ENCODE assay signal across 1 cellular context in genomic region chr7:220151-220841, GRCh38.
A peak's percentile ranks its signal among the peaks of the same experiment; 100 is the strongest.
TF ChIP-seq lines count a peak whose summit lies in the region.

No MANE protein-coding gene starts in this region.

TF ChIP-seq in HepG2, 621 proteins besides CTCF, POLR2A, EP300 and RAD21 (continued from another document and continues in another):
- TF ChIP-seq RBM39 (IDR thresholded peaks at IDR 0.05; ENCODE audit: low read depth, low read length, poor library complexity, severe bottlenecking) = peak; percentile 73
- TF ChIP-seq HNF1A (IDR thresholded peaks at IDR 0.05; ENCODE audit: low read depth) = no peak
- TF ChIP-seq HNF1A (CRISPR knock-in tag; IDR thresholded peaks at IDR 0.05; ENCODE audit: borderline replicate concordance) = 0 out of 2 replicates have a peak, but pooled peaks have one; percentile 7
- no peak for TF ChIP-seq NFE2 (CRISPR knock-in tag; IDR thresholded peaks at IDR 0.05)
- TF ChIP-seq ZNF770 (CRISPR knock-in tag; IDR thresholded peaks at IDR 0.05) = no peak
- TF ChIP-seq THAP11 (CRISPR knock-in tag; IDR thresholded peaks at IDR 0.05) = 0 out of 2 replicates have a peak, but pooled peaks have one; percentile 4
- no peak for TF ChIP-seq NONO (IDR thresholded peaks at IDR 0.05)
- 0 out of 2 replicates have a peak, but pooled peaks have one; percentile 20 for TF ChIP-seq NONO (CRISPR knock-in tag; conservative IDR thresholded peaks at IDR 0.05)
- TF ChIP-seq ZNF639 (CRISPR knock-in tag; conservative IDR thresholded peaks at IDR 0.05) = 0 out of 2 replicates have a peak, but pooled peaks have one; percentile 7
- TF ChIP-seq MYC (CRISPR knock-in tag; IDR thresholded peaks at IDR 0.05; ENCODE audit: borderline replicate concordance) = peak; percentile 81
- TF ChIP-seq MATR3 (CRISPR knock-in tag; IDR thresholded peaks at IDR 0.05) = no peak
- TF ChIP-seq TBX2 (CRISPR knock-in tag; IDR thresholded peaks at IDR 0.05; ENCODE audit: borderline replicate concordance) = peak; percentile 45; the same call in 1 of the 2 replicates
- TF ChIP-seq ZBTB44 (CRISPR knock-in tag; IDR thresholded peaks at IDR 0.05) = 0 out of 2 replicates have a peak, but pooled peaks have one; percentile 52
- TF ChIP-seq GABPB1 (CRISPR knock-in tag; IDR thresholded peaks at IDR 0.05) = peak; percentile 61
- 0 out of 2 replicates have a peak, but pooled peaks have one; percentile 12 for TF ChIP-seq ZNF335 (CRISPR knock-in tag; IDR thresholded peaks at IDR 0.05)
- no peak for TF ChIP-seq AHR (CRISPR knock-in tag; IDR thresholded peaks at IDR 0.05)
- no peak for TF ChIP-seq ZNF317 (CRISPR knock-in tag; IDR thresholded peaks at IDR 0.05)
- TF ChIP-seq AFF4 (CRISPR knock-in tag; IDR thresholded peaks at IDR 0.05) = no peak
- 0 out of 2 replicates have a peak, but pooled peaks have one; percentile 12 for TF ChIP-seq MYPOP (CRISPR knock-in tag; IDR thresholded peaks at IDR 0.05)
- peak; percentile 9; the same call in 1 of the 2 replicates for TF ChIP-seq RXRA (CRISPR knock-in tag; IDR thresholded peaks at IDR 0.05)
- TF ChIP-seq IRF9 (CRISPR knock-in tag; IDR thresholded peaks at IDR 0.05; ENCODE audit: borderline replicate concordance) = no peak
- TF ChIP-seq ZNF556 (CRISPR knock-in tag; IDR thresholded peaks at IDR 0.05; ENCODE audit: borderline replicate concordance) = no peak
- TF ChIP-seq ZBTB38 (CRISPR knock-in tag; IDR thresholded peaks at IDR 0.05) = peak; percentile 76
- peak; percentile 86; the same call in 1 of the 2 replicates for TF ChIP-seq TFDP1 (CRISPR knock-in tag; IDR thresholded peaks at IDR 0.05; ENCODE audit: borderline replicate concordance)
- TF ChIP-seq IRX3 (CRISPR knock-in tag; IDR thresholded peaks at IDR 0.05; ENCODE audit: borderline replicate concordance, low read depth) = no peak
- TF ChIP-seq SAP130 (CRISPR knock-in tag; IDR thresholded peaks at IDR 0.05; ENCODE audit: low read depth) = 0 out of 2 replicates have a peak, but pooled peaks have one; percentile 38
- TF ChIP-seq ZNF788 (CRISPR knock-in tag; IDR thresholded peaks at IDR 0.05; ENCODE audit: borderline replicate concordance) = 0 out of 2 replicates have a peak, but pooled peaks have one; percentile 1
- no peak for TF ChIP-seq ZNF678 (CRISPR knock-in tag; IDR thresholded peaks at IDR 0.05)
- TF ChIP-seq TGIF2 (CRISPR knock-in tag; IDR thresholded peaks at IDR 0.05) = 0 out of 2 replicates have a peak, but pooled peaks have one; percentile 27
- TF ChIP-seq DR1 (CRISPR knock-in tag; IDR thresholded peaks at IDR 0.05) = no peak
- TF ChIP-seq MXI1 (IDR thresholded peaks at IDR 0.05; ENCODE audit: borderline replicate concordance, low read depth, low read length) = 0 out of 3 replicates have a peak, but pooled peaks have one; percentile 29
- TF ChIP-seq, protein P1, sequence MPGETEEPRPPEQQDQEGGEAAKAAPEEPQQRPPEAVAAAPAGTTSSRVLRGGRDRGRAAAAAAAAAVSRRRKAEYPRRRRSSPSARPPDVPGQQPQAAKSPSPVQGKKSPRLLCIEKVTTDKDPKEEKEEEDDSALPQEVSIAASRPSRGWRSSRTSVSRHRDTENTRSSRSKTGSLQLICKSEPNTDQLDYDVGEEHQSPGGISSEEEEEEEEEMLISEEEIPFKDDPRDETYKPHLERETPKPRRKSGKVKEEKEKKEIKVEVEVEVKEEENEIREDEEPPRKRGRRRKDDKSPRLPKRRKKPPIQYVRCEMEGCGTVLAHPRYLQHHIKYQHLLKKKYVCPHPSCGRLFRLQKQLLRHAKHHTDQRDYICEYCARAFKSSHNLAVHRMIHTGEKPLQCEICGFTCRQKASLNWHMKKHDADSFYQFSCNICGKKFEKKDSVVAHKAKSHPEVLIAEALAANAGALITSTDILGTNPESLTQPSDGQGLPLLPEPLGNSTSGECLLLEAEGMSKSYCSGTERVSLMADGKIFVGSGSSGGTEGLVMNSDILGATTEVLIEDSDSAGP (CRISPR knock-in tag; IDR thresholded peaks at IDR 0.05; ENCODE audit: borderline replicate concordance) = peak; percentile 29; the same call in 1 of the 2 replicates
- TF ChIP-seq, protein P2, sequence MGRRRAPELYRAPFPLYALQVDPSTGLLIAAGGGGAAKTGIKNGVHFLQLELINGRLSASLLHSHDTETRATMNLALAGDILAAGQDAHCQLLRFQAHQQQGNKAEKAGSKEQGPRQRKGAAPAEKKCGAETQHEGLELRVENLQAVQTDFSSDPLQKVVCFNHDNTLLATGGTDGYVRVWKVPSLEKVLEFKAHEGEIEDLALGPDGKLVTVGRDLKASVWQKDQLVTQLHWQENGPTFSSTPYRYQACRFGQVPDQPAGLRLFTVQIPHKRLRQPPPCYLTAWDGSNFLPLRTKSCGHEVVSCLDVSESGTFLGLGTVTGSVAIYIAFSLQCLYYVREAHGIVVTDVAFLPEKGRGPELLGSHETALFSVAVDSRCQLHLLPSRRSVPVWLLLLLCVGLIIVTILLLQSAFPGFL (CRISPR knock-in tag; IDR thresholded peaks at IDR 0.05) = no peak
- TF ChIP-seq ETV6 (CRISPR knock-in tag; conservative IDR thresholded peaks at IDR 0.05) = no peak
- TF ChIP-seq, protein P3, sequence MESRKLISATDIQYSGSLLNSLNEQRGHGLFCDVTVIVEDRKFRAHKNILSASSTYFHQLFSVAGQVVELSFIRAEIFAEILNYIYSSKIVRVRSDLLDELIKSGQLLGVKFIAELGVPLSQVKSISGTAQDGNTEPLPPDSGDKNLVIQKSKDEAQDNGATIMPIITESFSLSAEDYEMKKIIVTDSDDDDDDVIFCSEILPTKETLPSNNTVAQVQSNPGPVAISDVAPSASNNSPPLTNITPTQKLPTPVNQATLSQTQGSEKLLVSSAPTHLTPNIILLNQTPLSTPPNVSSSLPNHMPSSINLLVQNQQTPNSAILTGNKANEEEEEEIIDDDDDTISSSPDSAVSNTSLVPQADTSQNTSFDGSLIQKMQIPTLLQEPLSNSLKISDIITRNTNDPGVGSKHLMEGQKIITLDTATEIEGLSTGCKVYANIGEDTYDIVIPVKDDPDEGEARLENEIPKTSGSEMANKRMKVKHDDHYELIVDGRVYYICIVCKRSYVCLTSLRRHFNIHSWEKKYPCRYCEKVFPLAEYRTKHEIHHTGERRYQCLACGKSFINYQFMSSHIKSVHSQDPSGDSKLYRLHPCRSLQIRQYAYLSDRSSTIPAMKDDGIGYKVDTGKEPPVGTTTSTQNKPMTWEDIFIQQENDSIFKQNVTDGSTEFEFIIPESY (CRISPR knock-in tag; IDR thresholded peaks at IDR 0.05) = peak; percentile 74
